In the genomic region with DNA sequence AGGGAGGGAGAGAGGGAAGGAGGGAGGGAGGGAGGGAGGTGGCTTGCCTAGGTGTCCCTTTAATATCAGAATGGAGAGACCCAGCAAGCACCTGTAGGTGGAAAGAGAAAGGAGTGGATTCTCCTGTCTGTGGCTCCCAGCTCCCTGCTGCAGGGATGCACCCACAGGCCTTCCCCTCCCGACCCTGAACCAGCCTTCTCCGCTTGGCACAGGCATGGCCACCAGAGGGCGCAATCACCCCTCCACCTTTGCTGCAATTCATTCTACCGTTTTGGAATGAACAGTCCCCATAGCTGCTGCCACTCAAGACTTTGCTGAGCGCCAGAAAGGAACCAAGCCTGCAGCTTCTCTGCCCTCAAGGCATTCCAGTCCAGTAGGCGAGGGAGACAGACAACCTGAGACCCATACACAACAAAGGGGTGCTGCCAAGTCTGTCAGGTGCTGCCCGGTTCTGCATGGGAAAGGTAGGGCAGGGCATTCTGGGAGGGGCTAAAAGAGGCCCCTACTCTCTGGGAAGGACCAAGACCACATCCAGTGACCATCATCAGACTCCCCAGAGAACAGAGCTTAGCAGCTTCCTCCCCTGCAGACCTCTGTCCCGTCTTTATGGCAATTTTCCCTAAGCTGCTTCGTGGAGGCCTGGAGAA, we compare ENCODE assay signal across 9 cellular contexts. TPM values are rescaled to one million over a fixed set of nuclear protein-coding genes. Genes with fewer than 3 reads are reported as not detected.
A peak's percentile ranks its signal among the peaks of the same experiment; 100 is the strongest.
DNase-seq lines count a peak whose midpoint lies in the region; TF ChIP-seq lines count a peak whose summit lies in the region.
"Had no signal": no experiment of that assay in that cellular context is flagged by ENCODE, and none has a peak within 500 bp of the region (broad histone marks: within the 10 kb centered on the region; RNA-seq: fewer than 3 reads in every experiment).

No MANE protein-coding gene starts in this region.

- no peak overlapping the region for H3K4me3 ChIP-seq in LNCaP clone FGC (ENCODE audit: low read depth, low read length)
- H3K4me3 ChIP-seq in SJSA1: no peak overlapping the region
- H3K4me3 ChIP-seq in foreskin fibroblast (ENCODE audit: low read depth in 1 of 2, low read length in 2 of 2): no peak overlapping the region
- H3K4me3 ChIP-seq in osteoblast (ENCODE audit: insufficient read depth, low read length): no peak overlapping the region
- no peak overlapping the region for H3K4me3 ChIP-seq in testis

- intact Hi-C loops in testis (cut with DNase I; ENCODE audit: low total_unique reads): loop anchor here (5.0 kb wide), 1 partner anchor 117 kb away; no protein-coding TSS in a partner anchor

- no peaks in the 10 kb centered on the region for H3K27me3 ChIP-seq in SJSA1 (replicated peaks)
- no peaks in the 10 kb centered on the region for H3K27me3 ChIP-seq in osteoblast (ENCODE audit: insufficient read depth, low read length)
- no peaks in the 10 kb centered on the region for H3K27me3 ChIP-seq in testis

- no peak for TF ChIP-seq POLR2A in testis (IDR thresholded peaks at IDR 0.05)

- H3K4me2 ChIP-seq in osteoblast (ENCODE audit: insufficient read depth, low read length): no peak overlapping the region

- H3K36me3 ChIP-seq in SJSA1 (peaks cover 6% of the 10 kb centered on the region), osteoblast (ENCODE audit: insufficient read depth, low read length) (peaks cover under 1% of the 10 kb centered on the region), testis (ENCODE audit: low read depth, missing control alignments) (no peaks in the 10 kb centered on the region)

- WGBS in testis, 2 donors: 38 to 66% methylated on average over 6 to 9 of the region's 9 CpGs

- H4K20me1 ChIP-seq in osteoblast (ENCODE audit: insufficient read depth, low read length): no peaks in the 10 kb centered on the region

- H2AFZ ChIP-seq in osteoblast (ENCODE audit: low read length): no peak overlapping the region

- DNase-seq in NCI-H2081 (lab: John Stamatoyannopoulos, UW) (peak; percentile 55 to 62), NCI-H2081 treated with DMSO at 0.1 percent for 48 hours (lab: John Stamatoyannopoulos, UW) (no peak), LNCaP clone FGC (ENCODE audit: low read depth) (peak; percentile 56), SJSA1 (ENCODE audit: low read depth in 1 of 2, low spot score in 2 of 2) (peak; percentile 59 to 78), foreskin fibroblast (peak; percentile 51 to 88), osteoblast (ENCODE audit: insufficient read length, low spot score, missing footprints) (peak; percentile 99), testis (peak; percentile 89)
- peak; percentile 95 for DNase-seq in activated effector memory CD4-positive, alpha-beta T cell treated with anti-CD3 and anti-CD28 coated beads, Interleukin-2, amount 50 U/mL, for 16 hours

- H3K4me1 ChIP-seq in SJSA1 (replicated peaks) (peaks cover 12% of the 10 kb centered on the region), osteoblast (ENCODE audit: insufficient read depth, low read length) (peaks cover 9% of the 10 kb centered on the region), testis (peaks cover 16% of the 10 kb centered on the region)

- no peaks in the 10 kb centered on the region for H3K9me3 ChIP-seq in SJSA1 (replicated peaks)
- H3K9me3 ChIP-seq in osteoblast (ENCODE audit: low read depth, low read length): no peaks in the 10 kb centered on the region
- no peaks in the 10 kb centered on the region for H3K9me3 ChIP-seq in testis

- H3K79me2 ChIP-seq in osteoblast (ENCODE audit: insufficient read depth, low read length): no peaks in the 10 kb centered on the region

- TF ChIP-seq CTCF in LNCaP clone FGC (IDR thresholded peaks at IDR 0.05; ENCODE audit: control insufficient read depth, extremely low read depth, insufficient read depth) (peak; percentile 93), foreskin fibroblast (IDR thresholded peaks at IDR 0.05; ENCODE audit: low read depth, low read length) (peak; percentile 90), osteoblast (IDR thresholded peaks at IDR 0.05; ENCODE audit: extremely low read depth, low read depth, low read length) (peak; percentile 92), testis (IDR thresholded peaks at IDR 0.05) (peak; percentile 63 to 95 (median 89))

- H3K27ac ChIP-seq in SJSA1 (no peak overlapping the region), osteoblast (ENCODE audit: low read depth, low read length) (no peak overlapping the region), testis (no peak overlapping the region)

RNA-seq across cellular contexts. Expression of a gene that starts 4.9 kb away (rescaled TPM):
- not detected in 2 replicates for total RNA-seq in SJSA1 (2014; rRNA removed; shearing (Covaris generic))
- total RNA-seq in osteoblast (not detected in 2 replicates), testis (under 1 TPM; 0.08 to 0.25 TPM)
- polyA plus RNA-seq in testis (ENCODE audit: insufficient read depth, low read depth, low replicate concordance): 0.20 TPM
- total RNA-seq: pulmonary artery endothelial cell had no signal

RNA-seq across cellular contexts. Expression of a gene that starts 18.5 kb away (rescaled TPM):
- total RNA-seq in SJSA1 (2014; rRNA removed; shearing (Covaris generic)): 61.1 and 66.5 TPM in 2 replicates
- total RNA-seq in osteoblast (115 and 138 TPM in 2 replicates), testis (10 to 100 TPM; 36.5 to 58.1 TPM)
- polyA plus RNA-seq in testis (ENCODE audit: insufficient read depth, low read depth, low replicate concordance): 30.0 TPM

RNA-seq across cellular contexts. Expression of a gene that starts 22.5 kb away (rescaled TPM):
- 26.6 and 44.8 TPM in 2 replicates for total RNA-seq in SJSA1 (2014; rRNA removed; shearing (Covaris generic))
- total RNA-seq in osteoblast: 35.4 and 39.1 TPM in 2 replicates
- 10 to 100 TPM; 49.9 to 51.4 TPM for total RNA-seq in testis
- polyA plus RNA-seq in testis (ENCODE audit: insufficient read depth, low read depth, low replicate concordance): 54.2 TPM

RNA-seq across cellular contexts. Expression of a gene that starts 25.1 kb away (rescaled TPM):
- total RNA-seq in SJSA1 (2014; rRNA removed; shearing (Covaris generic)): 5.5 and 7.7 TPM in 2 replicates
- total RNA-seq in osteoblast (23.9 and 28.2 TPM in 2 replicates), testis (10 to 100 TPM; 12.9 to 15.2 TPM)
- polyA plus RNA-seq in testis (ENCODE audit: insufficient read depth, low read depth, low replicate concordance): 22.2 TPM

RNA-seq across cellular contexts. Expression of a gene that starts 57.9 kb away (rescaled TPM):
- 24.1 and 37.0 TPM in 2 replicates for total RNA-seq in SJSA1 (2014; rRNA removed; shearing (Covaris generic))
- total RNA-seq in osteoblast (54.2 and 58.3 TPM in 2 replicates), testis (10 to 100 TPM; 76.1 to 85.7 TPM)
- 80.9 TPM for polyA plus RNA-seq in testis (ENCODE audit: insufficient read depth, low read depth, low replicate concordance)
